Comparison of ENCODE assay signal across 15 cellular contexts in genomic region chr1:234763361-234763760, GRCh38.
"Had no signal": no experiment of that assay in that cellular context is flagged by ENCODE, and none has a peak within 500 bp of the region (broad histone marks: within the 10 kb centered on the region; RNA-seq: fewer than 3 reads in every experiment).

No MANE protein-coding gene starts in this region.

- H3K9me3 ChIP-seq: pancreas, testis, upper lobe of right lung had no signal

- H3K4me3 ChIP-seq: dorsolateral prefrontal cortex, hepatocyte, pancreas, testis, upper lobe of right lung had no signal

- H3K27ac ChIP-seq: brain microvascular endothelial cell, dorsolateral prefrontal cortex, foreskin keratinocyte, hepatocyte, pancreas, testis, upper lobe of right lung had no signal

- H3K4me1 ChIP-seq: foreskin keratinocyte, testis had no signal

- ATAC-seq: foreskin keratinocyte; pancreas; sciatic nerve; stimulated activated effector memory CD8-positive, alpha-beta T cell treated with anti-CD3 and anti-CD28 coated beads, Interleukin-12 subunit alpha, Interleukin-12 subunit beta, amount 100 ng/mL, for 72 hours; upper lobe of right lung had no signal

- H3K27me3 ChIP-seq: brain microvascular endothelial cell, dorsolateral prefrontal cortex, foreskin keratinocyte, hepatocyte, pancreas, testis, upper lobe of right lung had no signal

- DNase-seq: activated CD4-positive, alpha-beta T cell treated with anti-CD3 and anti-CD28 coated beads, Interleukin-2, amount 50 U/mL, for 48 hours; activated naive CD4-positive, alpha-beta T cell treated with anti-CD3 and anti-CD28 coated beads, Interleukin-2, amount 10 ng/mL, durations not matched to agents 7 days and 5 days; aorta; brain microvascular endothelial cell; central memory CD4-positive, alpha-beta T cell; foreskin keratinocyte; pancreas; stimulated activated CD4-positive, alpha-beta T cell treated with anti-CD3 and anti-CD28 coated beads, Interleukin-4, amount 100 ng/mL, for 24 hours; T-helper 2 cell; testis; upper lobe of right lung had no signal

- H3K36me3 ChIP-seq: brain microvascular endothelial cell, pancreas, upper lobe of right lung had no signal
